In genomic region chr10:62036186-62037081, GRCh38 we compare ENCODE assay signal across 8 cellular contexts.
DNase-seq lines count a peak whose midpoint lies in the region; ATAC-seq and TF ChIP-seq lines count a peak whose summit lies in the region.

No MANE protein-coding gene starts in this region.

- peak; percentile 37 for DNase-seq in DMS53 (lab: John Stamatoyannopoulos, UW)
- peak; percentile 61 for DNase-seq in NCI-H146 (lab: John Stamatoyannopoulos, UW)
- DNase-seq in MCF 10A (ENCODE audit: unreplicated experiment), result no peak
- no peak for DNase-seq in trophoblast cell
- no peak for DNase-seq in dorsolateral prefrontal cortex
- no peak for DNase-seq in nephron progenitor cell
- DNase-seq in GDM1 (lab: John Stamatoyannopoulos, UW), result no peak

- H4K91ac ChIP-seq in trophoblast cell (ENCODE audit: low read depth, low read length), result peak overlapping the region; percentile 92

- BruUV-seq in MCF 10A (replicated peaks; lab: Mats Ljungman, UMichigan), result no TSS peak

- peak overlapping the region; percentile 94 for H2BK120ac ChIP-seq in trophoblast cell (ENCODE audit: insufficient read depth, low read length, poor library complexity)

- H3K4me3 ChIP-seq in trophoblast cell (ENCODE audit: low read depth, low read length), result no peak overlapping the region
- no peak overlapping the region for H3K4me3 ChIP-seq in dorsolateral prefrontal cortex

- no peaks in the 10 kb centered on the region for H3K79me2 ChIP-seq in trophoblast cell (ENCODE audit: control insufficient read depth, insufficient read depth, low read length, poor library complexity)

- peak overlapping the region; percentile 79 for H2BK5ac ChIP-seq in trophoblast cell (ENCODE audit: low read depth, low read length, poor library complexity)

- peak overlapping the region; percentile 77 for H3K18ac ChIP-seq in trophoblast cell (ENCODE audit: low read length)

- H3K9me3 ChIP-seq in trophoblast cell (ENCODE audit: insufficient read depth, low read depth, low read length), result no peaks in the 10 kb centered on the region

- no peak for ATAC-seq in HG02759 (IDR thresholded peaks at IDR 0.05; ENCODE audit: unreplicated experiment)

- peak overlapping the region; percentile 45 for H3K27ac ChIP-seq in trophoblast cell (ENCODE audit: low read depth, low read length)
- peak overlapping the region in 5 of 59 donors; percentile 3 to 68 (median 32) for H3K27ac ChIP-seq in dorsolateral prefrontal cortex

- TF ChIP-seq CTCF in MCF 10A (IDR thresholded peaks at IDR 0.05; ENCODE audit: unreplicated experiment), result no peak
- TF ChIP-seq CTCF in dorsolateral prefrontal cortex (IDR thresholded peaks at IDR 0.05 in 54 of 56, conservative IDR thresholded peaks at IDR 0.05 in 2 of 56; ENCODE audit: low read depth in 1 of 56, partially characterized antibody in 56 of 56), result no peak
- no peak for TF ChIP-seq CTCF in nephron progenitor cell (IDR thresholded peaks at IDR 0.05)

- H3K4me2 ChIP-seq in trophoblast cell (ENCODE audit: low read length), result no peak overlapping the region

- POLR2A ChIA-PET in MCF 10A (lab: Yijun Ruan, JAX), result interaction anchor here (0.7 to 5.0 kb wide), 11 partner anchors 10 to 872 kb away, joined by 3 to 82 read pairs (median 22); partner anchors contain the start of gene ARID5B

- no peak overlapping the region for H3K23ac ChIP-seq in trophoblast cell (ENCODE audit: low read length)

- no peaks in the 10 kb centered on the region for H3K36me3 Mint-ChIP-seq in MCF 10A (ENCODE audit: insufficient read depth, unreplicated experiment)
- H3K36me3 Mint-ChIP-seq in nephron progenitor cell (ENCODE audit: low read depth), result no peaks in the 10 kb centered on the region

- peak overlapping the region; percentile 71 for H3K27ac Mint-ChIP-seq in MCF 10A (ENCODE audit: low read depth, unreplicated experiment)
- no peak overlapping the region for H3K27ac Mint-ChIP-seq in nephron progenitor cell

- H3K9me3 Mint-ChIP-seq in MCF 10A (ENCODE audit: unreplicated experiment) (no peaks in the 10 kb centered on the region), nephron progenitor cell (no peaks in the 10 kb centered on the region)

- peak overlapping the region; percentile 83 for H3K4ac ChIP-seq in trophoblast cell (ENCODE audit: low read depth, low read length)

- H2AK5ac ChIP-seq in trophoblast cell (ENCODE audit: low read length), result peak overlapping the region; percentile 93

- H4K12ac ChIP-seq in trophoblast cell (ENCODE audit: low read depth, low read length), result no peak overlapping the region

- no CpG with 5 or more reads among the region's 11 CpGs for WGBS in trophoblast cell (ENCODE audit: extremely low coverage, insufficient coverage, insufficient read length)

- intact Hi-C loops in MCF 10A (cut with micrococcal nuclease), result loop anchor here (5.0 to 10.0 kb wide), 2 partner anchors 94 to 282 kb away; no protein-coding TSS in a partner anchor
- intact Hi-C loops in dorsolateral prefrontal cortex (cut with DNase I), result loop anchor here (5.0 kb wide), 2 partner anchors 134 to 161 kb away; partner anchors contain the start of gene ARID5B (in 1 of the 2)

- no peak overlapping the region for H3K4me3 Mint-ChIP-seq in MCF 10A (ENCODE audit: unreplicated experiment)
- no peak overlapping the region for H3K4me3 Mint-ChIP-seq in nephron progenitor cell

- CTCF ChIA-PET in MCF 10A (lab: Yijun Ruan, JAX), result interaction anchor here (0.9 to 9.6 kb wide), 14 partner anchors 9 to 228 kb away, joined by 3 to 174 read pairs (median 3); partner anchors contain the start of gene ARID5B

- peak overlapping the region; percentile 94 for H3K14ac ChIP-seq in trophoblast cell (ENCODE audit: low read length)

- H3K9ac ChIP-seq in trophoblast cell (ENCODE audit: low read length), result no peak overlapping the region

- no peak overlapping the region for H2AFZ ChIP-seq in trophoblast cell (ENCODE audit: insufficient read depth, low read length, poor library complexity)

- H3K79me1 ChIP-seq in trophoblast cell (ENCODE audit: low read length), result peaks cover 23% of the 10 kb centered on the region

- peak overlapping the region; percentile 72 for H4K8ac ChIP-seq in trophoblast cell (ENCODE audit: low read depth, low read length)

- H3K4me1 ChIP-seq in trophoblast cell (ENCODE audit: control insufficient read depth in 1 of 2, insufficient read depth in 2 of 2, low read length in 2 of 2), result peaks cover 16 to 20% of the 10 kb centered on the region in 2 experiments

- H3K4me1 Mint-ChIP-seq in MCF 10A (ENCODE audit: insufficient read depth, unreplicated experiment) (peaks cover 26% of the 10 kb centered on the region), nephron progenitor cell (peaks cover 55% of the 10 kb centered on the region)

- H3K36me3 ChIP-seq in trophoblast cell (ENCODE audit: control insufficient read depth in 1 of 2, insufficient read depth in 2 of 2, low read length in 2 of 2), result no peaks in the 10 kb centered on the region

- H3K27me3 Mint-ChIP-seq in MCF 10A (ENCODE audit: insufficient read depth, unreplicated experiment), result no peaks in the 10 kb centered on the region
- peaks cover 3% of the 10 kb centered on the region for H3K27me3 Mint-ChIP-seq in nephron progenitor cell (ENCODE audit: low read depth, poor library complexity)

- H3K27me3 ChIP-seq in trophoblast cell (ENCODE audit: insufficient read depth, low read length) (no peaks in the 10 kb centered on the region), dorsolateral prefrontal cortex (no peaks in the 10 kb centered on the region)

- peak overlapping the region; percentile 99 for H2BK12ac ChIP-seq in trophoblast cell (ENCODE audit: low read length)

Comparison
In these comparisons a context has a peak if more than half of its experiments do, and no peak if none do; other contexts are left out.
1. DNase-seq: peak in DMS53 (single experiment) and NCI-H146 (single experiment); none in MCF 10A (single experiment), trophoblast cell (0 of 2), dorsolateral prefrontal cortex (0 of 10), nephron progenitor cell (single experiment) and GDM1 (single experiment).